In the genomic region with DNA sequence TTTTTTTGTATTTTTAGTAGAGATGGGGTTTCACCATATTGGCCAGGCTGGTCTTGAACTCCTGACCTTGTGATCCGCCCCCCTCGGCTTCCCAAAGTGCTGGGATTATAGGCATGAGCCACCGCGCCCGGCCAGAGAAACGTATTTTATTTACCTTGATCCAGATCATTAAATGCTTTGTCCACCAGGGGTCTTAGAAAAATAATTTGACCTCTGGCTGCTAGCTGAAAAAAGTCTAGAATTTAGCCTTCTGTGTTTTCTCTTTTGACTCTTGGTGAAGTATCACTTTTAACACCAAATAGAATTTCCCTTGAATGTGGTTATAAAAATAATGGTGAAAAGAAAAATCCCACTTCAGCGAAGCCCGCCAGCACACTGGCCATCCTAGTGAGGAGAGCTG, we compare ENCODE assay signal across 7 cellular contexts.
DNase-seq lines count a peak whose midpoint lies in the region; ATAC-seq, FAIRE-seq and TF ChIP-seq lines count a peak whose summit lies in the region.
"Not testable (repeated sequence)": the region's sequence is repeated elsewhere in the genome, so short reads cannot be mapped to it uniquely, and the experiment has no call there.

No MANE protein-coding gene starts in this region.

- H2AFZ ChIP-seq in HCT116 (ENCODE audit: low read depth, low read length, poor library complexity, severe bottlenecking); OCI-LY7 (ENCODE audit: low read length); astrocyte (ENCODE audit: low read depth, low read length); smooth muscle cell (ENCODE audit: low read depth): not testable (repeated sequence)

- RAD21 ChIA-PET in HCT116 (lab: Charles Lee; ENCODE audit: low non-redundant PET in 1 of 2, low total read pairs in 2 of 2, uncharacterized antibody in 2 of 2, unreplicated experiment in 2 of 2), result not testable (repeated sequence)

- peaks cover 14% of the 10 kb centered on the region for H3F3A ChIP-seq in smooth muscle cell (ENCODE audit: low read depth)

- not testable (repeated sequence) for ATAC-seq in HCT116; T-helper 17 cell; natural killer cell treated with Interleukin-12 subunit alpha and Interleukin-12 subunit beta and Interleukin-15 and Interleukin-18, amount 100 ng/mL, for 72 hours

- H3K36me3 ChIP-seq in HCT116 (ENCODE audit: control insufficient read depth in 1 of 2, insufficient read depth in 2 of 2, low read length in 2 of 2); OCI-LY7 (ENCODE audit: insufficient read depth, low read length); astrocyte (ENCODE audit: insufficient read depth, low read length); smooth muscle cell (ENCODE audit: low read depth): not testable (repeated sequence)

- POLR2A ChIA-PET in HCT116 (lab: Charles Lee); OCI-LY7 (lab: Charles Lee): not testable (repeated sequence)

- TF ChIP-seq CTCF in HCT116 (IDR thresholded peaks at IDR 0.05 in 2 of 3, conservative IDR thresholded peaks at IDR 0.05 in 1 of 3; ENCODE audit: borderline replicate concordance in 1 of 3, insufficient read depth in 1 of 3, low read depth in 2 of 3, low read length in 2 of 3) (peak in 2 of 3 experiments; percentile 6 to 28; a peak in 3 of 6 replicates), OCI-LY7 (conservative IDR thresholded peaks at IDR 0.05; ENCODE audit: low read length) (0 out of 2 replicates have a peak, but pooled peaks have one; percentile 17), astrocyte (IDR thresholded peaks at IDR 0.05; ENCODE audit: insufficient read depth, low read depth, low read length) (peak; percentile 6), endothelial cell (IDR thresholded peaks at IDR 0.05; ENCODE audit: unreplicated experiment) (peak; percentile 78), smooth muscle cell (IDR thresholded peaks at IDR 0.05; ENCODE audit: borderline replicate concordance, insufficient read depth, poor library complexity, severe bottlenecking) (peak; percentile 14)

- CTCF ChIA-PET in HCT116 (lab: Charles Lee), result interaction anchor here (0.7 to 1.2 kb wide), 3 partner anchors 1065 to 1296 kb away, joined by 3 read pairs; no protein-coding TSS in a partner anchor
- CTCF ChIA-PET in OCI-LY7 (lab: Charles Lee; ENCODE audit: unreplicated experiment), result not testable (repeated sequence)

- not testable (repeated sequence) for H3K9me2 ChIP-seq in HCT116 (ENCODE audit: insufficient read depth); OCI-LY7 (ENCODE audit: insufficient read depth, low read length)

- not testable (repeated sequence) for H3K36me3 Mint-ChIP-seq in T-helper 17 cell (ENCODE audit: low read depth); astrocyte (ENCODE audit: low read depth, unreplicated experiment); endothelial cell (ENCODE audit: low read depth, unreplicated experiment); natural killer cell treated with Interleukin-12 subunit alpha and Interleukin-12 subunit beta and Interleukin-15 and Interleukin-18, amount 100 ng/mL, for 72 hours

- H3K27ac ChIP-seq in HCT116 (ENCODE audit: low read depth, low read length); OCI-LY7 (ENCODE audit: low read depth, low read length, poor library complexity, severe bottlenecking); astrocyte (ENCODE audit: low read depth, low read length); smooth muscle cell (ENCODE audit: low read depth): not testable (repeated sequence)

- TF ChIP-seq RAD21 in HCT116 (IDR thresholded peaks at IDR 0.05; ENCODE audit: low read depth), result not testable (repeated sequence)

- not testable (repeated sequence) for H3K4me3 Mint-ChIP-seq in T-helper 17 cell; astrocyte (ENCODE audit: unreplicated experiment); endothelial cell (ENCODE audit: unreplicated experiment)
- H3K4me3 Mint-ChIP-seq in natural killer cell treated with Interleukin-12 subunit alpha and Interleukin-12 subunit beta and Interleukin-15 and Interleukin-18, amount 100 ng/mL, for 72 hours, result peak overlapping the region; percentile 0

- H3K9me3 Mint-ChIP-seq in astrocyte (ENCODE audit: unreplicated experiment); endothelial cell (ENCODE audit: unreplicated experiment); natural killer cell treated with Interleukin-12 subunit alpha and Interleukin-12 subunit beta and Interleukin-15 and Interleukin-18, amount 100 ng/mL, for 72 hours: not testable (repeated sequence)

- H3K4me1 ChIP-seq in HCT116 (ENCODE audit: control insufficient read depth in 1 of 2, insufficient read depth in 2 of 2, low read length in 2 of 2); OCI-LY7 (ENCODE audit: insufficient read depth, low read length, poor library complexity, severe bottlenecking); astrocyte (ENCODE audit: insufficient read depth, low read length): not testable (repeated sequence)
- peaks cover 33% of the 10 kb centered on the region for H3K4me1 ChIP-seq in smooth muscle cell (ENCODE audit: low read depth)

- H3K4me2 ChIP-seq in HCT116 (ENCODE audit: low read length); OCI-LY7 (ENCODE audit: low read length); astrocyte (ENCODE audit: low read length); smooth muscle cell: not testable (repeated sequence)

- not testable (repeated sequence) for H3K79me2 ChIP-seq in HCT116 (ENCODE audit: insufficient read depth, low read length); OCI-LY7 (ENCODE audit: insufficient read depth, low read depth, low read length); astrocyte (ENCODE audit: insufficient read depth, low read length); smooth muscle cell (ENCODE audit: low read depth)

- intact Hi-C loops in HCT116 (cut with micrococcal nuclease), result not testable (repeated sequence)
- intact Hi-C loops in OCI-LY7 (cut with micrococcal nuclease; ENCODE audit: unreplicated experiment), result loop anchor here (10.0 kb wide), 3 partner anchors 212 to 502 kb away; no protein-coding TSS in a partner anchor

- H3K4me1 Mint-ChIP-seq in T-helper 17 cell, result peaks cover 13% of the 10 kb centered on the region
- H3K4me1 Mint-ChIP-seq in astrocyte (ENCODE audit: low read depth, unreplicated experiment), result peaks cover 32% of the 10 kb centered on the region
- peaks cover 24% of the 10 kb centered on the region for H3K4me1 Mint-ChIP-seq in endothelial cell (ENCODE audit: unreplicated experiment)
- H3K4me1 Mint-ChIP-seq in natural killer cell treated with Interleukin-12 subunit alpha and Interleukin-12 subunit beta and Interleukin-15 and Interleukin-18, amount 100 ng/mL, for 72 hours (ENCODE audit: low read depth in 2 of 2), result peaks cover 19 to 39% of the 10 kb centered on the region in 2 donors

- H3K27me3 Mint-ChIP-seq in T-helper 17 cell; astrocyte (ENCODE audit: low read depth, unreplicated experiment); endothelial cell (ENCODE audit: unreplicated experiment): not testable (repeated sequence)
- peaks cover 0 to 11% of the 10 kb centered on the region in 2 donors for H3K27me3 Mint-ChIP-seq in natural killer cell treated with Interleukin-12 subunit alpha and Interleukin-12 subunit beta and Interleukin-15 and Interleukin-18, amount 100 ng/mL, for 72 hours

- DNase-seq in HCT116 (ENCODE audit: low read depth, low spot score); OCI-LY7 (ENCODE audit: low spot score); T-helper 17 cell; astrocyte (ENCODE audit: low read depth); endothelial cell (ENCODE audit: low spot score); natural killer cell treated with Interleukin-12 subunit alpha and Interleukin-12 subunit beta and Interleukin-15 and Interleukin-18, amount 100 ng/mL, for 72 hours (ENCODE audit: low spot score); smooth muscle cell (lab: John Stamatoyannopoulos, UW; ENCODE audit: unreplicated experiment): not testable (repeated sequence)

- H3K4me3 ChIP-seq in HCT116 (replicated peaks in 1 of 2; ENCODE audit: low read depth in 1 of 2, low read length in 2 of 2); OCI-LY7 (ENCODE audit: low read depth, low read length, poor library complexity, severe bottlenecking); astrocyte (ENCODE audit: insufficient read depth, low read depth, low read length); smooth muscle cell: not testable (repeated sequence)

- H3K9ac ChIP-seq in HCT116 (ENCODE audit: low read length); astrocyte (ENCODE audit: low read length); smooth muscle cell (ENCODE audit: low read depth): not testable (repeated sequence)

- H3K9me3 ChIP-seq in HCT116 (ENCODE audit: control insufficient read depth in 1 of 2, insufficient read depth in 1 of 2, low read depth in 1 of 2, low read length in 2 of 2); OCI-LY7 (ENCODE audit: low read length); T-helper 17 cell (ENCODE audit: control insufficient read depth, low read length, poor library complexity, severe bottlenecking); astrocyte (ENCODE audit: insufficient read depth, low read depth, low read length); smooth muscle cell (replicated peaks; ENCODE audit: low read depth): not testable (repeated sequence)

- peak overlapping the region; percentile 66 for H3K27ac Mint-ChIP-seq in T-helper 17 cell
- H3K27ac Mint-ChIP-seq in astrocyte (ENCODE audit: unreplicated experiment); endothelial cell (ENCODE audit: unreplicated experiment): not testable (repeated sequence)
- peak overlapping the region in 1 of 2 donors; percentile 26 for H3K27ac Mint-ChIP-seq in natural killer cell treated with Interleukin-12 subunit alpha and Interleukin-12 subunit beta and Interleukin-15 and Interleukin-18, amount 100 ng/mL, for 72 hours

- not testable (repeated sequence) for TF ChIP-seq POLR2A in HCT116 (IDR thresholded peaks at IDR 0.05; ENCODE audit: borderline replicate concordance, extremely low read depth, insufficient read depth, insufficient read length)

- not testable (repeated sequence) for FAIRE-seq in astrocyte (lab: Jason Lieb, UNC)

- 97% methylated on average over 8 of the region's 8 CpGs for WGBS in smooth muscle cell (ENCODE audit: low lambda C conversion rate)

- not testable (repeated sequence) for BruUV-seq in HCT116 (replicated peaks; lab: Mats Ljungman, UMichigan); OCI-LY7 (replicated peaks; lab: Mats Ljungman, UMichigan)

- not testable (repeated sequence) for H3K27me3 ChIP-seq in HCT116 (ENCODE audit: insufficient read depth, low read length); astrocyte (ENCODE audit: insufficient read depth, low read length); smooth muscle cell (ENCODE audit: low read depth)

- not testable (repeated sequence) for H4K20me1 ChIP-seq in HCT116 (ENCODE audit: insufficient read depth); OCI-LY7 (ENCODE audit: insufficient read depth, low read length); astrocyte (ENCODE audit: insufficient read depth, low read length); smooth muscle cell (ENCODE audit: low read depth)

Comparison
In these comparisons a context has a peak if more than half of its experiments do, and no peak if none do; other contexts are left out.
1. CTCF ChIP-seq: peak in every context shown above with its lines; median percentile 78 in endothelial cell; 17 in HCT116; 17 in OCI-LY7; 14 in smooth muscle cell; 6 in astrocyte.